ENCODE assay signal across 13 cellular contexts in the genomic region with DNA sequence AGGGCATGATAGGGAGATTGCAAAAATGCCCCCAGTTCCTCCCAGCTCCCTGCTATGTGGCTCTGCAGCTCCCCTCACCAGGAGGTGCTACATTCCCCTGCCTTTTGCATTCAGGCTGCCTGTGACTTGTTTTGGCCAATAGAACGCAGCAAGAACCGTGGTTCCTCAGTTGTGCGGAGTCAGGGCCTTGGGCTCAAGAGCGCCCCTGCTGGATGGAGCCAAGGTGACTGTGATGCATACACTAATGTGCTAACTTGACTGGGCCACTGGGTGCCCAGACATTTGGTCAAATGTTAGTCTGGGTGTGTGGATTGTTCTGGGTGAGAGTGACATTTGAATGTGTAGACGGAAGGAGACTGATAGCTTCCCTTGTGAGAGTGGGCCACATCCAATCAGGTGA.
DNase-seq lines count a peak whose midpoint lies in the region; ATAC-seq, FAIRE-seq and TF ChIP-seq lines count a peak whose summit lies in the region.
"Had no signal": no experiment of that assay in that cellular context is flagged by ENCODE, and none has a peak within 500 bp of the region (broad histone marks: within the 10 kb centered on the region; RNA-seq: fewer than 3 reads in every experiment).

No MANE protein-coding gene starts in this region.

- no peak; the same call in 2 of the 3 replicates for ATAC-seq in GM23338
- ATAC-seq: naive thymus-derived CD4-positive, alpha-beta T cell had no signal

- H2AFZ ChIP-seq in GM23338: no peak overlapping the region

- H3K4me3 Mint-ChIP-seq in GM23338 (no peak overlapping the region), glutamatergic neuron (ENCODE audit: unreplicated experiment) (no peak overlapping the region)
- H3K4me3 Mint-ChIP-seq: activated naive CD8-positive, alpha-beta T cell treated with anti-CD3 and anti-CD28 coated beads for 36 hours; CD4-positive, alpha-beta T cell; naive thymus-derived CD4-positive, alpha-beta T cell had no signal

- H3K27me3 ChIP-seq in GM23338 (ENCODE audit: insufficient read depth) (no peaks in the 10 kb centered on the region), small intestine (ENCODE audit: control insufficient read depth in 2 of 2, insufficient read depth in 2 of 2, low read length in 2 of 2) (peaks cover 0 to 5% of the 10 kb centered on the region in 2 donors), transverse colon (peaks cover 21% of the 10 kb centered on the region)

- peaks cover 4% of the 10 kb centered on the region; the same call in 1 of the 3 replicates for H3K36me3 Mint-ChIP-seq in GM23338 (ENCODE audit: low read depth)
- H3K36me3 Mint-ChIP-seq in glutamatergic neuron (ENCODE audit: unreplicated experiment): peaks cover 16% of the 10 kb centered on the region
- H3K36me3 Mint-ChIP-seq: activated naive CD8-positive, alpha-beta T cell treated with anti-CD3 and anti-CD28 coated beads for 36 hours; naive thymus-derived CD4-positive, alpha-beta T cell had no signal

- H3K9me3 Mint-ChIP-seq in GM23338: peaks cover 15% of the 10 kb centered on the region
- peaks cover 4% of the 10 kb centered on the region for H3K9me3 Mint-ChIP-seq in glutamatergic neuron (ENCODE audit: unreplicated experiment)
- H3K9me3 Mint-ChIP-seq: activated naive CD8-positive, alpha-beta T cell treated with anti-CD3 and anti-CD28 coated beads for 36 hours; CD4-positive, alpha-beta T cell had no signal

- intact Hi-C loops in transverse colon (cut with DNase I; ENCODE audit: low total_unique reads): no loop called here
- intact Hi-C loops in kidney (cut with DNase I): no loop called here

- peak; percentile 43 for TF ChIP-seq CTCF in GM23338 (conservative IDR thresholded peaks at IDR 0.05; ENCODE audit: low read depth in 2 of 2)
- TF ChIP-seq CTCF in glutamatergic neuron (IDR thresholded peaks at IDR 0.05; ENCODE audit: partially characterized antibody, unreplicated experiment): peak; percentile 23
- no peak for TF ChIP-seq CTCF in transverse colon (IDR thresholded peaks at IDR 0.05)
- no peak for TF ChIP-seq CTCF in kidney (IDR thresholded peaks at IDR 0.05; ENCODE audit: borderline replicate concordance, extremely low read depth, insufficient read depth)

- TF ChIP-seq EP300 in transverse colon (IDR thresholded peaks at IDR 0.05; ENCODE audit: low read depth): no peak

- H3K36me3 ChIP-seq in GM23338 (ENCODE audit: insufficient read depth): no peaks in the 10 kb centered on the region
- H3K36me3 ChIP-seq in small intestine (ENCODE audit: control insufficient read depth in 2 of 2, insufficient read depth in 2 of 2, low read length in 2 of 2): no peaks in the 10 kb centered on the region
- H3K36me3 ChIP-seq in transverse colon: no peaks in the 10 kb centered on the region
- H3K36me3 ChIP-seq in kidney (ENCODE audit: control insufficient read depth in 1 of 2, insufficient read depth in 2 of 2, low read length in 2 of 2): no peaks in the 10 kb centered on the region
- H3K36me3 ChIP-seq: left ventricle myocardium inferior had no signal

- no peak overlapping the region for H3K27ac ChIP-seq in GM23338 (ENCODE audit: low read depth)
- H3K27ac ChIP-seq in small intestine (ENCODE audit: low read depth in 1 of 2, low read length in 1 of 2): no peak overlapping the region
- H3K27ac ChIP-seq in transverse colon: no peak overlapping the region
- H3K27ac ChIP-seq in kidney (ENCODE audit: low read depth in 2 of 2, low read length in 2 of 2): no peak overlapping the region
- H3K27ac ChIP-seq: left ventricle myocardium inferior had no signal

- DNase-seq in COLO668 (lab: John Stamatoyannopoulos, UW; ENCODE audit: unreplicated experiment) (peak; percentile 5), GM23338 (ENCODE audit: low spot score) (peak; percentile 34), SK-MEL-5 (ENCODE audit: low read depth, low spot score) (peak; percentile 31), glutamatergic neuron (no peak), small intestine (no peak), transverse colon (no peak), SK-N-DZ (ENCODE audit: low spot score) (no peak), kidney (no peak)
- DNase-seq: activated naive CD8-positive, alpha-beta T cell treated with anti-CD3 and anti-CD28 coated beads for 36 hours; CD4-positive, alpha-beta T cell; left ventricle myocardium inferior; naive thymus-derived CD4-positive, alpha-beta T cell; NK-92 treated with Interleukin-12 subunit alpha and Interleukin-12 subunit beta, amount 100 ng/mL, for 24 hours had no signal

- no peaks in the 10 kb centered on the region; the same call in 1 of the 2 replicates for H3K9me2 ChIP-seq in GM23338 (ENCODE audit: insufficient read depth)

- H3K9me3 ChIP-seq in small intestine (ENCODE audit: control insufficient read depth, low read depth) (no peaks in the 10 kb centered on the region), transverse colon (no peaks in the 10 kb centered on the region), kidney (ENCODE audit: control insufficient read depth in 1 of 2, low read length in 2 of 2) (no peaks in the 10 kb centered on the region)

- no peak for FAIRE-seq in small intestine (lab: Jason Lieb, UNC)
- FAIRE-seq in kidney (lab: Jason Lieb, UNC): no peak

- no peak overlapping the region for H3K4me3 ChIP-seq in GM23338
- no peak overlapping the region for H3K4me3 ChIP-seq in small intestine (ENCODE audit: low read depth in 1 of 2, low read length in 2 of 2)
- H3K4me3 ChIP-seq in transverse colon: no peak overlapping the region
- H3K4me3 ChIP-seq in kidney (ENCODE audit: low read length in 2 of 2): no peak overlapping the region
- H3K4me3 ChIP-seq: left ventricle myocardium inferior had no signal

- no peaks in the 10 kb centered on the region for H3K79me2 ChIP-seq in GM23338 (replicated peaks; ENCODE audit: insufficient read depth)

- in situ Hi-C loops in SK-MEL-5 (cut with HindIII; ENCODE audit: low pct_unique_long_range_greater_than_20kb, low sequenced_read_pairs) (no loop called here), transverse colon (cut with MboI; ENCODE audit: low pct_ligation_motif_present in 1 of 4, low pct_unique_long_range_greater_than_20kb in 1 of 4, low sequenced_read_pairs in 3 of 4) (no loop called here)

- TF ChIP-seq POLR2A in transverse colon (IDR thresholded peaks at IDR 0.05): no peak

- H3K4me1 ChIP-seq in GM23338 (ENCODE audit: insufficient read depth): peaks cover 3% of the 10 kb centered on the region; the same call in 1 of the 2 replicates
- no peaks in the 10 kb centered on the region for H3K4me1 ChIP-seq in small intestine (ENCODE audit: control insufficient read depth in 2 of 2, insufficient read depth in 1 of 2, low read depth in 1 of 2, low read length in 1 of 2)
- H3K4me1 ChIP-seq in transverse colon: no peaks in the 10 kb centered on the region
- no peaks in the 10 kb centered on the region for H3K4me1 ChIP-seq in kidney (ENCODE audit: control insufficient read depth in 1 of 2, insufficient read depth in 1 of 2, low read depth in 1 of 2, low read length in 2 of 2)

- 92 to 96% (median 94%) methylated on average over 5 of the region's 5 CpGs for WGBS in small intestine, 3 donors
- WGBS in transverse colon (ENCODE audit: low coverage in 1 of 2), 2 donors: 80 to 92% methylated on average over 1 to 5 of the region's 5 CpGs

- H3K9ac ChIP-seq in kidney (ENCODE audit: low read length in 2 of 2): no peak overlapping the region

- H3K4me1 Mint-ChIP-seq in GM23338: no peaks in the 10 kb centered on the region
- H3K4me1 Mint-ChIP-seq in glutamatergic neuron (ENCODE audit: low read depth, unreplicated experiment): peaks cover 1% of the 10 kb centered on the region
- H3K4me1 Mint-ChIP-seq: activated naive CD8-positive, alpha-beta T cell treated with anti-CD3 and anti-CD28 coated beads for 36 hours; naive thymus-derived CD4-positive, alpha-beta T cell had no signal

- peaks cover 2% of the 10 kb centered on the region for H3K27me3 Mint-ChIP-seq in GM23338 (ENCODE audit: insufficient read depth, low read depth, poor library complexity)
- H3K27me3 Mint-ChIP-seq in glutamatergic neuron (ENCODE audit: unreplicated experiment): peaks cover 1% of the 10 kb centered on the region

- H4K20me1 ChIP-seq in GM23338 (replicated peaks; ENCODE audit: insufficient read depth): no peaks in the 10 kb centered on the region

- H3K27ac Mint-ChIP-seq in GM23338 (no peak overlapping the region), glutamatergic neuron (ENCODE audit: unreplicated experiment) (no peak overlapping the region)
- H3K27ac Mint-ChIP-seq: activated naive CD8-positive, alpha-beta T cell treated with anti-CD3 and anti-CD28 coated beads for 36 hours; CD4-positive, alpha-beta T cell; naive thymus-derived CD4-positive, alpha-beta T cell had no signal

- no peaks in the 10 kb centered on the region for H3F3A ChIP-seq in GM23338 (replicated peaks; ENCODE audit: low read depth)

- no peak overlapping the region for H3K4me2 ChIP-seq in GM23338

TF ChIP-seq in GM23338, 12 proteins besides CTCF, POLR2A, EP300 and RAD21 (continues in another document):
- TF ChIP-seq NANOG (IDR thresholded peaks at IDR 0.05; ENCODE audit: borderline replicate concordance) (no peak), POLR2AphosphoS5 (IDR thresholded peaks at IDR 0.05; ENCODE audit: low read depth) (no peak), JUNB (IDR thresholded peaks at IDR 0.05; ENCODE audit: unreplicated experiment) (no peak), ZNF331 (CRISPR knock-in tag; IDR thresholded peaks at IDR 0.05; ENCODE audit: low read depth) (no peak), EZH2phosphoT487 (IDR thresholded peaks at IDR 0.05; ENCODE audit: unreplicated experiment) (no peak), ZNF114 (CRISPR knock-in tag; IDR thresholded peaks at IDR 0.05) (no peak), STAT1 (IDR thresholded peaks at IDR 0.05; ENCODE audit: unreplicated experiment) (no peak)
- TF ChIP-seq, protein P1, sequence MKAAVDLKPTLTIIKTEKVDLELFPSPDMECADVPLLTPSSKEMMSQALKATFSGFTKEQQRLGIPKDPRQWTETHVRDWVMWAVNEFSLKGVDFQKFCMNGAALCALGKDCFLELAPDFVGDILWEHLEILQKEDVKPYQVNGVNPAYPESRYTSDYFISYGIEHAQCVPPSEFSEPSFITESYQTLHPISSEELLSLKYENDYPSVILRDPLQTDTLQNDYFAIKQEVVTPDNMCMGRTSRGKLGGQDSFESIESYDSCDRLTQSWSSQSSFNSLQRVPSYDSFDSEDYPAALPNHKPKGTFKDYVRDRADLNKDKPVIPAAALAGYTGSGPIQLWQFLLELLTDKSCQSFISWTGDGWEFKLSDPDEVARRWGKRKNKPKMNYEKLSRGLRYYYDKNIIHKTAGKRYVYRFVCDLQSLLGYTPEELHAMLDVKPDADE (IDR thresholded peaks at IDR 0.05): no peak

Comparison
In these comparisons a context has a peak if more than half of its experiments do, and no peak if none do; other contexts are left out.
1. DNase-seq: peak in COLO668 (single experiment), GM23338 (single experiment) and SK-MEL-5 (single experiment); none in glutamatergic neuron (single experiment), small intestine (single experiment), transverse colon (single experiment), SK-N-DZ (single experiment) and kidney (single experiment).
2. CTCF ChIP-seq: peak in GM23338 (2 of 2) and glutamatergic neuron (single experiment); none in transverse colon (0 of 5) and kidney (single experiment).